ENCODE assay signal across 8 cellular contexts in genomic region chr17:42561908-42562844, GRCh38. TPM values are rescaled to one million over a fixed set of nuclear protein-coding genes. Genes with fewer than 3 reads are reported as not detected.
DNase-seq lines count a peak whose midpoint lies in the region; ATAC-seq, FAIRE-seq and TF ChIP-seq lines count a peak whose summit lies in the region.

COASY (plus strand) TSS chr17:42562148; CDS start chr17:42562623, 475 bp downstream.

- no peak for FAIRE-seq in kidney (lab: Jason Lieb, UNC)

- intact Hi-C loops in kidney (cut with DNase I): no loop called here

- ATAC-seq in HG03354 (IDR thresholded peaks at IDR 0.05; ENCODE audit: poor library complexity, severe bottlenecking, unreplicated experiment) (peak; percentile 52), HG03139 (IDR thresholded peaks at IDR 0.05; ENCODE audit: unreplicated experiment) (no peak)

- no peaks in the 10 kb centered on the region for H3K9me3 ChIP-seq in kidney (ENCODE audit: control insufficient read depth in 1 of 2, low read length in 2 of 2)

- DNase-seq in EL: peak; percentile 98
- DNase-seq in NCI-H526 (lab: John Stamatoyannopoulos, UW): peak; percentile 95 to 98
- DNase-seq in activated CD4-positive, alpha-beta T cell treated with anti-CD3 and anti-CD28 coated beads for 4 hours: peak; percentile 91
- peak; percentile 98 for DNase-seq in kidney
- DNase-seq in stimulated activated CD4-positive, alpha-beta T cell treated with anti-CD3 and anti-CD28 coated beads, Interleukin-12 subunit alpha, Interleukin-12 subunit beta, amount 100 ng/mL, for 48 hours (ENCODE audit: low read depth in 2 of 3, low spot score in 1 of 3): peak; percentile 90 to 94 (median 90)

- H3K36me3 ChIP-seq in kidney (ENCODE audit: control insufficient read depth in 1 of 2, insufficient read depth in 2 of 2, low read length in 2 of 2): peaks cover 12 to 16% of the 10 kb centered on the region in 2 donors

- H3K27ac ChIP-seq in cingulate gyrus (ENCODE audit: low read depth, low read length) (peak within 1 kb of the TSS; percentile 94), kidney (ENCODE audit: low read depth in 2 of 2, low read length in 2 of 2) (peak within 1 kb of the TSS; percentile 82 to 84)

- TF ChIP-seq CTCF in kidney (IDR thresholded peaks at IDR 0.05; ENCODE audit: borderline replicate concordance, extremely low read depth, insufficient read depth): no peak

- peak within 1 kb of the TSS; percentile 90 to 94 for H3K4me3 ChIP-seq in kidney (ENCODE audit: low read length in 2 of 2)

- peak within 1 kb of the TSS; percentile 91 to 96 for H3K9ac ChIP-seq in kidney (ENCODE audit: low read length in 2 of 2)

- peaks cover 17 to 40% of the 10 kb centered on the region in 2 donors for H3K4me1 ChIP-seq in kidney (ENCODE audit: control insufficient read depth in 1 of 2, insufficient read depth in 1 of 2, low read depth in 1 of 2, low read length in 2 of 2)

RNA-seq across cellular contexts. Expression of gene COASY, which starts in this region (rescaled TPM):
- total RNA-seq in kidney: 71.9 TPM
- 145 TPM for polyA plus RNA-seq in kidney (ENCODE audit: insufficient read depth, low read depth, low replicate concordance)
